ENCODE assay signal across 8 cellular contexts in the genomic region with DNA sequence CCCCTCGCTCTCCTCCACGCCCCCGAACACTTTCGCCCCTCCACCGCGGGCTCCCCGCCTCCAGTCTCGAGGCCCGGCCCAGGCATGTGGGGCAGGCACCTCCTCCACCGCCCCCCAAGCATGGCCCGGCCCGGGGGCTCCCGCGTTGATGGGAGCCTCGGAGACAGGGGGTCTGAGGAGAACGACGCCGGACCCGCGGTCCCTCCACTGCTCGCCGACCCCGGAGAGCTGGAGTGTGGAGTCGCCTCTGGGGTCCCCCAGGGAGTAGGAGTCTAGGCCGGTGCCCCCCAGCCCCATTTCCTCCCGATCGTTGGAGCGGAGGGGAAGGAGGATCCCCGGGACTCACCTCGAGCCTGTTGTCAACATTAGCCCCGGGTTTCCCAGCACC. TPM values are rescaled to one million over a fixed set of nuclear protein-coding genes. Genes with fewer than 3 reads are reported as not detected.
DNase-seq lines count a peak whose midpoint lies in the region; ATAC-seq and TF ChIP-seq lines count a peak whose summit lies in the region.

No MANE protein-coding gene starts in this region.

- DNase-seq in A172 (ENCODE audit: low spot score) (peak; percentile 4), esophagus squamous epithelium (lab: John Stamatoyannopoulos, UW) (no peak), neural crest cell (ENCODE audit: low read depth, low spot score) (no peak), tibial nerve (ENCODE audit: low spot score in 2 of 2) (no peak), DMS114 treated with DMSO at 0.1 percent for 48 hours (lab: John Stamatoyannopoulos, UW; ENCODE audit: unreplicated experiment) (no peak)
- peak in 2 of 3 experiments; percentile 37 for DNase-seq in activated CD8-positive, alpha-beta memory T cell treated with anti-CD3 and anti-CD28 coated beads for 48 hours (ENCODE audit: low read depth in 2 of 3, low spot score in 2 of 3)

- peaks cover 6% of the 10 kb centered on the region for H3K27me3 Mint-ChIP-seq in neural crest cell (ENCODE audit: low read depth)

- ATAC-seq in GM19043 (IDR thresholded peaks at IDR 0.05; ENCODE audit: low read depth, unreplicated experiment), result peak; percentile 1

- peak overlapping the region; percentile 91 for H3K4me3 ChIP-seq in HUES48 (ENCODE audit: low read depth, low read length)
- H3K4me3 ChIP-seq in esophagus squamous epithelium, result peak overlapping the region; percentile 77 to 100 (median 100)
- H3K4me3 ChIP-seq in tibial nerve, result peak overlapping the region; percentile 93 to 100 (median 96)

- peaks cover 4% of the 10 kb centered on the region for H3K9me3 Mint-ChIP-seq in neural crest cell

- WGBS in esophagus squamous epithelium, 2 donors, result 0% methylated on average over 2 of the region's 31 CpGs; no CpG with 5 or more reads in 1 of the 2 donors
- 0 to 1% methylated on average over 23 to 28 of the region's 31 CpGs for WGBS in tibial nerve, 2 donors

- no peak for TF ChIP-seq EP300 in tibial nerve (IDR thresholded peaks at IDR 0.05)

- H3K36me3 ChIP-seq in HUES48 (ENCODE audit: control insufficient read depth, insufficient read depth, low read length), result no peaks in the 10 kb centered on the region
- no peaks in the 10 kb centered on the region for H3K36me3 ChIP-seq in esophagus squamous epithelium
- H3K36me3 ChIP-seq in tibial nerve, result no peaks in the 10 kb centered on the region

- intact Hi-C loops in esophagus squamous epithelium (cut with DNase I), result no loop called here

- H3K27me3 ChIP-seq in HUES48 (ENCODE audit: control insufficient read depth, insufficient read depth, low read length), result no peaks in the 10 kb centered on the region
- H3K27me3 ChIP-seq in esophagus squamous epithelium, result peaks cover 0 to 7% (median 0%) of the 10 kb centered on the region in 4 donors
- H3K27me3 ChIP-seq in tibial nerve, result no peaks in the 10 kb centered on the region

- H3K9me3 ChIP-seq in HUES48 (ENCODE audit: control insufficient read depth, insufficient read depth, low read length) (no peaks in the 10 kb centered on the region), esophagus squamous epithelium (no peaks in the 10 kb centered on the region), tibial nerve (no peaks in the 10 kb centered on the region)

- TF ChIP-seq POLR2A in esophagus squamous epithelium (IDR thresholded peaks at IDR 0.05) (peak in 1 of 4 donors; percentile 68), tibial nerve (IDR thresholded peaks at IDR 0.05) (peak in 1 of 2 donors; percentile 44)

- H3K27ac ChIP-seq in HUES48 (ENCODE audit: low read depth, low read length) (peak overlapping the region; percentile 100), esophagus squamous epithelium (peak overlapping the region; percentile 89 to 98 (median 96)), tibial nerve (peak overlapping the region; percentile 95 to 99 (median 98))

- H3K27ac Mint-ChIP-seq in neural crest cell (ENCODE audit: unreplicated experiment), result no peak overlapping the region

- H3K9ac ChIP-seq in HUES48 (ENCODE audit: low read depth, low read length), result peak overlapping the region; percentile 84

- H3K4me3 Mint-ChIP-seq in neural crest cell, result peak overlapping the region; percentile 98

- TF ChIP-seq CTCF in esophagus squamous epithelium (IDR thresholded peaks at IDR 0.05) (no peak), neural crest cell (conservative IDR thresholded peaks at IDR 0.05) (no peak), tibial nerve (IDR thresholded peaks at IDR 0.05) (no peak)

- H3K36me3 Mint-ChIP-seq in neural crest cell (ENCODE audit: low read depth), result peaks cover 5% of the 10 kb centered on the region

- peaks cover 29% of the 10 kb centered on the region for H3K4me1 Mint-ChIP-seq in neural crest cell

- H3K4me1 ChIP-seq in HUES48 (ENCODE audit: control insufficient read depth, insufficient read depth, low read length) (peaks cover 13% of the 10 kb centered on the region), esophagus squamous epithelium (peaks cover 3 to 51% (median 7%) of the 10 kb centered on the region in 3 donors), tibial nerve (peaks cover 0 to 28% (median 12%) of the 10 kb centered on the region in 4 donors)

RNA-seq across cellular contexts. Expression of a gene that starts 0.2 kb away (rescaled TPM):
- total RNA-seq in A172 (2014; rRNA removed; shearing (Covaris generic)), result 16.8 and 18.7 TPM in 2 replicates
- total RNA-seq in esophagus squamous epithelium (10 to 100 TPM; 12.9 to 22.3 (median 17.8) TPM), neural crest cell (25.1 and 26.2 TPM in 2 replicates), tibial nerve (10 to 100 TPM; 23.7 to 27.3 (median 24.7) TPM)

RNA-seq across cellular contexts. Expression of a gene that starts 26.4 kb away (rescaled TPM):
- total RNA-seq in A172 (2014; rRNA removed; shearing (Covaris generic)), result 21.0 and 22.3 TPM in 2 replicates
- 10 to 100 TPM; 10.2 to 24.9 (median 16.9) TPM for total RNA-seq in esophagus squamous epithelium
- total RNA-seq in neural crest cell, result 55.3 and 56.1 TPM in 2 replicates
- total RNA-seq in tibial nerve, result 10 to 100 TPM; 20.1 to 42.8 (median 29.1) TPM

Comparison
In these comparisons a context has a peak if more than half of its experiments do, and no peak if none do; other contexts are left out.
1. DNase-seq: peak in A172 (single experiment) and activated CD8-positive, alpha-beta memory T cell treated with anti-CD3 and anti-CD28 coated beads for 48 hours (2 of 3); none in esophagus squamous epithelium (single experiment), neural crest cell (single experiment), tibial nerve (0 of 2) and DMS114 treated with DMSO at 0.1 percent for 48 hours (single experiment).
2. Peak in every context shown above with its lines, with median percentiles within 50 percentile points of each other: H3K27ac ChIP-seq and H3K4me3 ChIP-seq.